In the genomic region with DNA sequence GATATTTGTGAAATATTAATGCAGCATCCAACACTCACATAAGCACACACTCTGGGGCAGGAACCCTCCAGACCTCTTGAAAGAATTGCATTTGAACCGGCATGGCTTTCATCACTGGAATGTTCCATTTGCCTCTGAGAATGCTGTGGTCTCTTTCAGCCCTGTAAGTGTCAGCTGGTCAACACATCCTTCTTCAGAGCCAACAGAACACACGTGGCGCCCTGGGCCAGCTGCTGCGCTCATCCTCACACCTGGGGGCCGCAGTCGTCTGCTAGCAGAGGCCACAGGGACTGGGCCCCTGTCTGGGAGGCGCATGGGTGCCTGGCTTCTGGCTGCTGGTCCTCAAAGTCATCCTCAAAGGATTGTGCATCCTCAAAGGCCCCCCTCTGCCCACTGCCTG, we compare ENCODE assay signal across 1 cellular context.
TF ChIP-seq lines count a peak whose summit lies in the region.

No MANE protein-coding gene starts in this region.

TF ChIP-seq in GM23338, 12 proteins besides CTCF, POLR2A, EP300 and RAD21 (continued from another document):
- TF ChIP-seq EZH2 (IDR thresholded peaks at IDR 0.05; ENCODE audit: low read depth, unreplicated experiment), result no peak
TF ChIP-seq in GM23338: peak in this region for 0.
